11 cellular contexts compared by ENCODE assay signal in genomic region chr3:81742581-81742980, GRCh38. TPM values are rescaled to one million over a fixed set of nuclear protein-coding genes. Genes with fewer than 3 reads are reported as not detected.
A peak's percentile ranks its signal among the peaks of the same experiment; 100 is the strongest.
DNase-seq lines count a peak whose midpoint lies in the region; ATAC-seq, FAIRE-seq and TF ChIP-seq lines count a peak whose summit lies in the region.
"Had no signal": no experiment of that assay in that cellular context is flagged by ENCODE, and none has a peak within 500 bp of the region (broad histone marks: within the 10 kb centered on the region; RNA-seq: fewer than 3 reads in every experiment).

No MANE protein-coding gene starts in this region.

- H3K4me3 Mint-ChIP-seq in astrocyte (ENCODE audit: unreplicated experiment), result no peak overlapping the region
- H3K4me3 Mint-ChIP-seq: CD8-positive, alpha-beta T cell; central memory CD8-positive, alpha-beta T cell had no signal

- WGBS in hepatocyte (ENCODE audit: low lambda C conversion rate, missing lambda C conversion rate), result 84% methylated on average over 6 of the region's 6 CpGs

- H3K4me3 ChIP-seq in HFF-Myc (replicated peaks; ENCODE audit: low read depth, low read length) (peak overlapping the region; percentile 2; the same call in 1 of the 2 replicates), astrocyte (ENCODE audit: insufficient read depth, low read depth, low read length) (peak overlapping the region; percentile 38), hepatocyte (no peak overlapping the region), subcutaneous abdominal adipose tissue (ENCODE audit: low read depth in 1 of 5, low read length in 5 of 5) (no peak overlapping the region)

- H3K27ac Mint-ChIP-seq in astrocyte (ENCODE audit: unreplicated experiment), result peak overlapping the region; percentile 99
- H3K27ac Mint-ChIP-seq: CD8-positive, alpha-beta T cell had no signal

- H3K27ac ChIP-seq in astrocyte (ENCODE audit: low read depth, low read length) (peak overlapping the region; percentile 98), hepatocyte (peak overlapping the region; percentile 74), subcutaneous abdominal adipose tissue (ENCODE audit: low read depth, low read length) (peak overlapping the region; percentile 98)

- peaks cover 41% of the 10 kb centered on the region for H3K4me1 Mint-ChIP-seq in astrocyte (ENCODE audit: low read depth, unreplicated experiment)
- H3K4me1 Mint-ChIP-seq: central memory CD8-positive, alpha-beta T cell had no signal

- no peak for ATAC-seq in GM18517 (IDR thresholded peaks at IDR 0.05; ENCODE audit: unreplicated experiment)
- ATAC-seq: CD8-positive, alpha-beta T cell had no signal

- H4K20me1 ChIP-seq in astrocyte (ENCODE audit: insufficient read depth, low read length) (no peaks in the 10 kb centered on the region), hepatocyte (ENCODE audit: insufficient read depth, poor library complexity, severe bottlenecking) (no peaks in the 10 kb centered on the region)

- no peak for FAIRE-seq in astrocyte (lab: Jason Lieb, UNC)

- H3K4me2 ChIP-seq in astrocyte (ENCODE audit: low read length), result peak overlapping the region; percentile 81
- H3K4me2 ChIP-seq in hepatocyte, result no peak overlapping the region

- H3K36me3 ChIP-seq in astrocyte (ENCODE audit: insufficient read depth, low read length) (no peaks in the 10 kb centered on the region), hepatocyte (replicated peaks; ENCODE audit: insufficient read depth, low read depth) (no peaks in the 10 kb centered on the region), subcutaneous abdominal adipose tissue (ENCODE audit: control insufficient read depth in 5 of 5, insufficient read depth in 5 of 5, low read length in 5 of 5) (peaks cover 0 to 10% (median 0%) of the 10 kb centered on the region in 5 donors)

- no peaks in the 10 kb centered on the region for H3K9me2 ChIP-seq in hepatocyte (replicated peaks; ENCODE audit: insufficient read depth)

- H3K4me1 ChIP-seq in astrocyte (ENCODE audit: insufficient read depth, low read length) (peaks cover 48% of the 10 kb centered on the region), hepatocyte (ENCODE audit: insufficient read depth) (peaks cover 16% of the 10 kb centered on the region), subcutaneous abdominal adipose tissue (ENCODE audit: control insufficient read depth in 5 of 5, insufficient read depth in 5 of 5, low read length in 5 of 5) (peaks cover 5 to 44% (median 41%) of the 10 kb centered on the region in 5 donors)

- H3K9me3 ChIP-seq in astrocyte (ENCODE audit: insufficient read depth, low read depth, low read length) (no peaks in the 10 kb centered on the region), hepatocyte (ENCODE audit: low read depth) (no peaks in the 10 kb centered on the region), subcutaneous abdominal adipose tissue (ENCODE audit: control insufficient read depth in 5 of 5, low read length in 5 of 5) (no peaks in the 10 kb centered on the region)

- H3K27me3 Mint-ChIP-seq in astrocyte (ENCODE audit: low read depth, unreplicated experiment), result no peaks in the 10 kb centered on the region
- H3K27me3 Mint-ChIP-seq: central memory CD8-positive, alpha-beta T cell had no signal

- H2AFZ ChIP-seq in astrocyte (ENCODE audit: low read depth, low read length) (no peak overlapping the region), hepatocyte (no peak overlapping the region)

- no peak for DNase-seq in HFF-Myc (ENCODE audit: extremely low read depth, low read depth)
- DNase-seq in astrocyte (ENCODE audit: low read depth), result no peak
- DNase-seq in hepatocyte (ENCODE audit: low spot score), result no peak
- DNase-seq in amygdala (lab: John Stamatoyannopoulos, UW), result no peak
- DNase-seq in NCI-H524 (lab: John Stamatoyannopoulos, UW), result no peak
- no peak for DNase-seq in COLO829 (ENCODE audit: low spot score)
- DNase-seq: activated effector memory CD4-positive, alpha-beta T cell treated with Interleukin-2 at 50 U/mL for 16 hours; CD8-positive, alpha-beta T cell had no signal

- H3K27me3 ChIP-seq in astrocyte (ENCODE audit: insufficient read depth, low read length), result no peaks in the 10 kb centered on the region
- no peaks in the 10 kb centered on the region for H3K27me3 ChIP-seq in hepatocyte
- no peaks in the 10 kb centered on the region for H3K27me3 ChIP-seq in subcutaneous abdominal adipose tissue (ENCODE audit: control insufficient read depth in 5 of 5, insufficient read depth in 4 of 5, low read length in 5 of 5)

- no peaks in the 10 kb centered on the region for H3K36me3 Mint-ChIP-seq in astrocyte (ENCODE audit: low read depth, unreplicated experiment)

- H3K9ac ChIP-seq in astrocyte (ENCODE audit: low read length), result peak overlapping the region; percentile 82
- peak overlapping the region in 3 of 5 donors; percentile 17 to 73 (median 20) for H3K9ac ChIP-seq in subcutaneous abdominal adipose tissue (ENCODE audit: low read length in 5 of 5)

- TF ChIP-seq CTCF in HFF-Myc (IDR thresholded peaks at IDR 0.05; ENCODE audit: low read depth, low read length, missing control alignments), result no peak
- no peak for TF ChIP-seq CTCF in astrocyte (IDR thresholded peaks at IDR 0.05; ENCODE audit: insufficient read depth, low read depth, low read length)
- TF ChIP-seq CTCF in hepatocyte (IDR thresholded peaks at IDR 0.05; ENCODE audit: poor library complexity), result no peak

- H3K79me2 ChIP-seq in astrocyte (ENCODE audit: insufficient read depth, low read length), result peaks cover 56% of the 10 kb centered on the region
- peaks cover 7% of the 10 kb centered on the region for H3K79me2 ChIP-seq in hepatocyte

- H3K9me3 Mint-ChIP-seq in astrocyte (ENCODE audit: unreplicated experiment), result no peaks in the 10 kb centered on the region
- H3K9me3 Mint-ChIP-seq: CD8-positive, alpha-beta T cell; central memory CD8-positive, alpha-beta T cell had no signal

RNA-seq across cellular contexts. Expression of gene GBE1, which starts 18.9 kb away (rescaled TPM):
- total RNA-seq in astrocyte (58.6 and 60.3 TPM in 2 replicates), hepatocyte (23.9 and 25.8 TPM in 2 replicates)
- polyA plus RNA-seq in hepatocyte, result 15.6 and 17.6 TPM in 2 replicates

Comparison
In these comparisons a context has a peak if more than half of its experiments do, and no peak if none do; other contexts are left out.
1. H3K4me3 ChIP-seq: peak in HFF-Myc (single experiment) and astrocyte (single experiment); none in hepatocyte (single experiment) and subcutaneous abdominal adipose tissue (0 of 5).
2. Peak in every context shown above with its lines, with median percentiles within 50 percentile points of each other: H3K27ac ChIP-seq.